1 cellular context compared by ENCODE assay signal in the genomic region with DNA sequence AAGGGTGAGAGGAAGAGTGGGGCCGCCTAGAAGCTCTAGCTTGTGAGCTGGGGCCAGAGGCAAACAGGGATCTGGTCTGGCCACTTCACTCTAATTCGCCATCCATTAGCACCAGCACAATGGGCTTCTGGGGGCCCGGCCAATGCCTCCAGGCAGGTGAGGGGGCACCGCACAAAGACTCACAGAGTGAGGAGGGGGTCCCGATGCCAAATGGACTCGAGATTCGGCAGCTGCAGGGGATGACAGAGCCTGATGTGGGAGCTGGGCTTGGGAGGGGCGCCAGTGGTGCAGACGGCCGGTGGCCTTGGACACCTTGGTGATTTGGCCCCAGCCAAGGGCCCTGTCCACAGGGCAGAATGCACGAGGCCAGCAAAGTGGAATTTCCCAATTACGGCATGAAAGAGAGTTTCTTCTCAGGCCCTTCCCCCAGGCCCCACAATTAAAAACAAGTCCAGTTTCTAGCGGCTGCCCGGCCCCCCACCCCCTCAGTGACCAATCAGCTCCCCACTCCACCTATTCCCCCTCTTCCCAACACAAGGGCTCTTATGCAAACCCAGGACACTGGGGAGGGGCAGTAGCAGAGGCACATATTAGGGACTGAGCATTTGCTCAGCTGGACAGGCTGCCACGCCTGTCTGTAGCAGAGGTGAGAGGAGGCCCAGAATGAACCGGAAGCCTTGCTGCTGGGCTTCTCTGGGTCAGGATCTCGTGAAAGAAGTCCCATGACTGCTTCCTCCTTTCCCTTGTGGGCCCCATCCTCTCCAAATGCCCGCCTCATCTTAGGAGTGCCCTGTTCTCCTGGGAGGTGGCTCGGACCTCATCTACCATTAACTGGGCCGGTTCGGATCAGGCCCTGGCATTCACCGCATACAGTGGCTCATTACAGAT.
TF ChIP-seq lines count a peak whose summit lies in the region.

No MANE protein-coding gene starts in this region.

TF ChIP-seq in HepG2, 621 proteins besides CTCF, POLR2A, EP300 and RAD21 (continued from another document and continues in another):
- peak; percentile 37; the same call in 1 of the 2 replicates for TF ChIP-seq ZNF318 (CRISPR knock-in tag; IDR thresholded peaks at IDR 0.05)
- peak; percentile 40 for TF ChIP-seq YEATS2 (CRISPR knock-in tag; IDR thresholded peaks at IDR 0.05; ENCODE audit: borderline replicate concordance)
- TF ChIP-seq TRAFD1 (CRISPR knock-in tag; IDR thresholded peaks at IDR 0.05; ENCODE audit: borderline replicate concordance), result peak; percentile 97; the same call in 1 of the 2 replicates
- peak; percentile 95 for TF ChIP-seq ERF (CRISPR knock-in tag; IDR thresholded peaks at IDR 0.05)
- TF ChIP-seq, protein P1, sequence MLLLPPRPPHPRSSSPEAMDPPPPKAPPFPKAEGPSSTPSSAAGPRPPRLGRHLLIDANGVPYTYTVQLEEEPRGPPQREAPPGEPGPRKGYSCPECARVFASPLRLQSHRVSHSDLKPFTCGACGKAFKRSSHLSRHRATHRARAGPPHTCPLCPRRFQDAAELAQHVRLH (CRISPR knock-in tag; IDR thresholded peaks at IDR 0.05; ENCODE audit: borderline replicate concordance, low read depth), result peak; percentile 94; the same call in 1 of the 2 replicates
- peak; percentile 69 for TF ChIP-seq ZBTB21 (CRISPR knock-in tag; IDR thresholded peaks at IDR 0.05)
- TF ChIP-seq FOXK1 (CRISPR knock-in tag; IDR thresholded peaks at IDR 0.05; ENCODE audit: borderline replicate concordance, low read depth), result peak; percentile 86; the same call in 1 of the 2 replicates
- TF ChIP-seq ZNF160 (CRISPR knock-in tag; IDR thresholded peaks at IDR 0.05), result peak; percentile 69
- TF ChIP-seq SIX1 (CRISPR knock-in tag; IDR thresholded peaks at IDR 0.05; ENCODE audit: borderline replicate concordance), result peak; percentile 78; the same call in 1 of the 2 replicates
- TF ChIP-seq, protein P2, sequence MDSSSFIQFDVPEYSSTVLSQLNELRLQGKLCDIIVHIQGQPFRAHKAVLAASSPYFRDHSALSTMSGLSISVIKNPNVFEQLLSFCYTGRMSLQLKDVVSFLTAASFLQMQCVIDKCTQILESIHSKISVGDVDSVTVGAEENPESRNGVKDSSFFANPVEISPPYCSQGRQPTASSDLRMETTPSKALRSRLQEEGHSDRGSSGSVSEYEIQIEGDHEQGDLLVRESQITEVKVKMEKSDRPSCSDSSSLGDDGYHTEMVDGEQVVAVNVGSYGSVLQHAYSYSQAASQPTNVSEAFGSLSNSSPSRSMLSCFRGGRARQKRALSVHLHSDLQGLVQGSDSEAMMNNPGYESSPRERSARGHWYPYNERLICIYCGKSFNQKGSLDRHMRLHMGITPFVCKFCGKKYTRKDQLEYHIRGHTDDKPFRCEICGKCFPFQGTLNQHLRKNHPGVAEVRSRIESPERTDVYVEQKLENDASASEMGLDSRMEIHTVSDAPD (CRISPR knock-in tag; IDR thresholded peaks at IDR 0.05), result peak; percentile 80
- peak; percentile 91; the same call in 1 of the 2 replicates for TF ChIP-seq ZNF512B (CRISPR knock-in tag; IDR thresholded peaks at IDR 0.05; ENCODE audit: borderline replicate concordance)
- TF ChIP-seq KLF13 (CRISPR knock-in tag; IDR thresholded peaks at IDR 0.05), result no peak
- TF ChIP-seq, protein P3, sequence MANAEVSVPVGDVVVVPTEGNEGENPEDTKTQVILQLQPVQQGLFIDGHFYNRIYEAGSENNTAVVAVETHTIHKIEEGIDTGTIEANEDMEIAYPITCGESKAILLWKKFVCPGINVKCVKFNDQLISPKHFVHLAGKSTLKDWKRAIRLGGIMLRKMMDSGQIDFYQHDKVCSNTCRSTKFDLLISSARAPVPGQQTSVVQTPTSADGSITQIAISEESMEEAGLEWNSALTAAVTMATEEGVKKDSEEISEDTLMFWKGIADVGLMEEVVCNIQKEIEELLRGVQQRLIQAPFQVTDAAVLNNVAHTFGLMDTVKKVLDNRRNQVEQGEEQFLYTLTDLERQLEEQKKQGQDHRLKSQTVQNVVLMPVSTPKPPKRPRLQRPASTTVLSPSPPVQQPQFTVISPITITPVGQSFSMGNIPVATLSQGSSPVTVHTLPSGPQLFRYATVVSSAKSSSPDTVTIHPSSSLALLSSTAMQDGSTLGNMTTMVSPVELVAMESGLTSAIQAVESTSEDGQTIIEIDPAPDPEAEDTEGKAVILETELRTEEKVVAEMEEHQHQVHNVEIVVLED (CRISPR knock-in tag; IDR thresholded peaks at IDR 0.05; ENCODE audit: borderline replicate concordance), result peak; percentile 37; the same call in 1 of the 2 replicates
- TF ChIP-seq NFIC (IDR thresholded peaks at IDR 0.05; ENCODE audit: low read length), result no peak; the same call in none of the 2 replicates
- no peak for TF ChIP-seq PCBP2 (optimal IDR thresholded peaks at IDR 0.05; ENCODE audit: low read depth, low read length, poor library complexity, severe bottlenecking)
- TF ChIP-seq TFDP1 (CRISPR knock-in tag; IDR thresholded peaks at IDR 0.05; ENCODE audit: borderline replicate concordance), result peak; percentile 72; the same call in 1 of the 2 replicates
- TF ChIP-seq ZFP36L2 (CRISPR knock-in tag; IDR thresholded peaks at IDR 0.05), result no peak; the same call in 1 of the 2 replicates
- TF ChIP-seq HOXA7 (CRISPR knock-in tag; IDR thresholded peaks at IDR 0.05), result no peak
- peak; percentile 76 for TF ChIP-seq GATAD1 (CRISPR knock-in tag; IDR thresholded peaks at IDR 0.05)
- TF ChIP-seq SNRNP70 (IDR thresholded peaks at IDR 0.05; ENCODE audit: low read depth, low read length), result no peak
- peak; percentile 32 for TF ChIP-seq IRF2 (CRISPR knock-in tag; IDR thresholded peaks at IDR 0.05)
- TF ChIP-seq BORCS8-MEF2B (CRISPR knock-in tag; IDR thresholded peaks at IDR 0.05), result peak; percentile 92
- peak; percentile 99 for TF ChIP-seq TARDBP (CRISPR knock-in tag; IDR thresholded peaks at IDR 0.05)
- TF ChIP-seq HNF4G (IDR thresholded peaks at IDR 0.05; ENCODE audit: borderline replicate concordance, low read depth, low read length), result peak; percentile 86
- no peak for TF ChIP-seq HNF4G (CRISPR knock-in tag; IDR thresholded peaks at IDR 0.05; ENCODE audit: borderline replicate concordance, low read depth)
- peak; percentile 60 for TF ChIP-seq POGZ (CRISPR knock-in tag; IDR thresholded peaks at IDR 0.05)
- TF ChIP-seq GTF3A (CRISPR knock-in tag; conservative IDR thresholded peaks at IDR 0.05), result no peak
- TF ChIP-seq NCOR1 (IDR thresholded peaks at IDR 0.05; ENCODE audit: borderline replicate concordance, low read length), result peak; percentile 90
- TF ChIP-seq DDIT3 (CRISPR knock-in tag; IDR thresholded peaks at IDR 0.05), result peak; percentile 43; the same call in 1 of the 2 replicates
- no peak; the same call in 1 of the 2 replicates for TF ChIP-seq FOXM1 (CRISPR knock-in tag; IDR thresholded peaks at IDR 0.05)
- TF ChIP-seq NFE2L1 (CRISPR knock-in tag; IDR thresholded peaks at IDR 0.05; ENCODE audit: borderline replicate concordance), result 0 out of 2 replicates have a peak, but pooled peaks have one; percentile 44
